12 cellular contexts compared by ENCODE assay signal in the genomic region with DNA sequence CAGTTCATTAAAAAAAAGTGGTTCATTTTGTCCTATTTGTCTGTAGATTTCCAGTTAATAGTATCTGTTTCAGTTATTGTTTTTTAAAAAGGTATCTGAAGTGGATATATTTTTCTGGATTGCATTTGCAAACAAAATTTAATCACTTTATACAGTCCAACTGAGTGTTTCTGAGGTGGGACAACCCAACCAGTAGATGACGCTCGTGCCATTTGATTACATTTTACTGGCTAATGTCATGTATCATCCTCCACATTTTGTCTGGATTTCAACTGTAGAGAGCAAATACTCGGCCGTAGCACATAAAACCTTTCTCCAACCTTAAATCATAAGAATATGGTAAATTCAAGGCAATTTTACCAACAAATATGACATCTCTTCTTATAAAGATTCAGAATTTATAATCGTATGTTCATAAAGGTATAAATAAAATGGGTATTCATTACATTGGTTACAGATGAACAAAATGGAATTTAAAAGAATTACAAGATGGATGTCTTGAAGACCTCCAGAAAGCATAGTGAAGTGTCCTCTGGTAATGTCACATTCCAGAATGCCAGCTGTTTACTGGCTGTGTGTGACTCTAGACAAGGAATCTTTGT.
A peak's percentile ranks its signal among the peaks of the same experiment; 100 is the strongest.
DNase-seq lines count a peak whose midpoint lies in the region; ATAC-seq, FAIRE-seq and TF ChIP-seq lines count a peak whose summit lies in the region.
"Had no signal": no experiment of that assay in that cellular context is flagged by ENCODE, and none has a peak within 500 bp of the region (broad histone marks: within the 10 kb centered on the region; RNA-seq: fewer than 3 reads in every experiment).

No MANE protein-coding gene starts in this region.

- peaks cover 3% of the 10 kb centered on the region for H3K9me3 Mint-ChIP-seq in activated CD8-positive, alpha-beta memory T cell treated with anti-CD3 and anti-CD28 coated beads, Interleukin-2, amount 10 ng/mL, durations not matched to agents 7 days and 5 days (ENCODE audit: low read depth)

- H3K4me3 Mint-ChIP-seq in activated CD8-positive, alpha-beta memory T cell treated with anti-CD3 and anti-CD28 coated beads, Interleukin-2, amount 10 ng/mL, durations not matched to agents 7 days and 5 days = no peak overlapping the region

- H2AFZ ChIP-seq in fibroblast of lung (ENCODE audit: low read length) = no peak overlapping the region

- no peaks in the 10 kb centered on the region for H3K36me3 ChIP-seq in BE2C
- H3K36me3 ChIP-seq in HAP-1 (replicated peaks) = no peaks in the 10 kb centered on the region
- H3K36me3 ChIP-seq in fibroblast of lung (ENCODE audit: control insufficient read depth, insufficient read depth, low read length) = no peaks in the 10 kb centered on the region
- H3K36me3 ChIP-seq in kidney (ENCODE audit: control insufficient read depth in 1 of 2, insufficient read depth in 2 of 2, low read length in 2 of 2) = no peaks in the 10 kb centered on the region

- no peaks in the 10 kb centered on the region for H3K36me3 Mint-ChIP-seq in activated CD8-positive, alpha-beta memory T cell treated with anti-CD3 and anti-CD28 coated beads, Interleukin-2, amount 10 ng/mL, durations not matched to agents 7 days and 5 days

- no peaks in the 10 kb centered on the region for H4K20me1 ChIP-seq in fibroblast of lung (ENCODE audit: control insufficient read depth, extremely low read depth, insufficient read depth, low read length)

- CTCF ChIA-PET in activated CD8-positive, alpha-beta memory T cell treated with anti-CD3 and anti-CD28 coated beads, Interleukin-2, amount 10 ng/mL, durations not matched to agents 7 days and 5 days (lab: Charles Lee) = no interaction called here

- no peak overlapping the region for H3K27ac Mint-ChIP-seq in activated CD8-positive, alpha-beta memory T cell treated with anti-CD3 and anti-CD28 coated beads, Interleukin-2, amount 10 ng/mL, durations not matched to agents 7 days and 5 days

- no peaks in the 10 kb centered on the region for H3K27me3 Mint-ChIP-seq in activated CD8-positive, alpha-beta memory T cell treated with anti-CD3 and anti-CD28 coated beads, Interleukin-2, amount 10 ng/mL, durations not matched to agents 7 days and 5 days

- no peaks in the 10 kb centered on the region for H3K4me1 Mint-ChIP-seq in activated CD8-positive, alpha-beta memory T cell treated with anti-CD3 and anti-CD28 coated beads, Interleukin-2, amount 10 ng/mL, durations not matched to agents 7 days and 5 days

- H3K9me3 ChIP-seq in BE2C (no peaks in the 10 kb centered on the region), HAP-1 (no peaks in the 10 kb centered on the region), fibroblast of lung (ENCODE audit: control insufficient read depth, insufficient read depth, low read depth, low read length) (no peaks in the 10 kb centered on the region), kidney (ENCODE audit: control insufficient read depth in 1 of 2, low read length in 2 of 2) (no peaks in the 10 kb centered on the region)

- TF ChIP-seq CTCF in BE2C (IDR thresholded peaks at IDR 0.05; ENCODE audit: low read depth, low read length) (peak; percentile 79), fibroblast of lung (conservative IDR thresholded peaks at IDR 0.05 in 1 of 2, IDR thresholded peaks at IDR 0.05 in 1 of 2; ENCODE audit: low read depth in 1 of 2, low read length in 2 of 2) (peak; percentile 33 to 44), kidney (IDR thresholded peaks at IDR 0.05; ENCODE audit: borderline replicate concordance, extremely low read depth, insufficient read depth) (no peak)

- intact Hi-C loops in kidney (cut with DNase I) = no loop called here

- H3K4me2 ChIP-seq in fibroblast of lung (ENCODE audit: extremely low read depth, insufficient read depth, low read length) = no peak overlapping the region

- H3K27me3 ChIP-seq in BE2C = peaks cover 5% of the 10 kb centered on the region
- H3K27me3 ChIP-seq in HAP-1 (ENCODE audit: low read depth) = no peaks in the 10 kb centered on the region
- no peaks in the 10 kb centered on the region for H3K27me3 ChIP-seq in fibroblast of lung (ENCODE audit: control insufficient read depth, insufficient read depth, low read length)

- H3K4me1 ChIP-seq in BE2C (no peaks in the 10 kb centered on the region; the same call in 1 of the 2 replicates), HAP-1 (no peaks in the 10 kb centered on the region), fibroblast of lung (ENCODE audit: control insufficient read depth, extremely low read depth, insufficient read depth, low read length) (no peaks in the 10 kb centered on the region), kidney (ENCODE audit: control insufficient read depth in 1 of 2, insufficient read depth in 1 of 2, low read depth in 1 of 2, low read length in 2 of 2) (no peaks in the 10 kb centered on the region)

- in situ Hi-C loops in HAP-1 (cut with MboI; ENCODE audit: low sequenced_read_pairs) = loop anchor here (25.0 kb wide), 2 partner anchors 350 to 600 kb away; no protein-coding TSS in a partner anchor

- DNase-seq in BE2C (peak; percentile 53), HAP-1 (ENCODE audit: low spot score in 2 of 2) (peak; percentile 58 to 65), OCI-M1 (lab: John Stamatoyannopoulos, UW) (peak; percentile 87), fibroblast of lung (ENCODE audit: low read depth in 2 of 2) (peak in 1 of 2 donors; percentile 28), kidney (no peak)
- no peak for DNase-seq in activated CD8-positive, alpha-beta memory T cell treated with anti-CD3 and anti-CD28 coated beads, Interleukin-2, amount 10 ng/mL, durations not matched to agents 7 days and 5 days
- DNase-seq in activated CD4-positive, alpha-beta T cell treated with anti-CD3 and anti-CD28 coated beads for 48 hours = no peak
- DNase-seq: right cardiac atrium; stimulated activated naive CD4-positive, alpha-beta T cell treated with Interleukin-2 at 50 U/mL for 16 hours had no signal

- H3K79me2 ChIP-seq in fibroblast of lung (ENCODE audit: control insufficient read depth, insufficient read depth, low read length) = no peaks in the 10 kb centered on the region

- no peak for FAIRE-seq in kidney (lab: Jason Lieb, UNC)
- FAIRE-seq: G401.6 had no signal

- H3K9ac ChIP-seq in fibroblast of lung (ENCODE audit: insufficient read depth, low read length) (no peak overlapping the region), kidney (ENCODE audit: low read length in 2 of 2) (no peak overlapping the region)

- H3K27ac ChIP-seq in fibroblast of lung (ENCODE audit: insufficient read depth, low read length) (no peak overlapping the region), kidney (ENCODE audit: low read depth in 2 of 2, low read length in 2 of 2) (no peak overlapping the region)
- H3K27ac ChIP-seq: coronary artery had no signal

- no peak for ATAC-seq in activated CD8-positive, alpha-beta memory T cell treated with anti-CD3 and anti-CD28 coated beads, Interleukin-2, amount 10 ng/mL, durations not matched to agents 7 days and 5 days
- ATAC-seq in GM21360 (IDR thresholded peaks at IDR 0.05; ENCODE audit: unreplicated experiment) = no peak
- ATAC-seq: right cardiac atrium had no signal

- H3K4me3 ChIP-seq in BE2C (ENCODE audit: low read depth, low read length) (no peak overlapping the region), HAP-1 (no peak overlapping the region), fibroblast of lung (replicated peaks in 1 of 4; ENCODE audit: control extremely low read depth in 1 of 4, insufficient read depth in 1 of 4, low read depth in 3 of 4, low read length in 4 of 4) (no peak overlapping the region), kidney (ENCODE audit: low read length in 2 of 2) (no peak overlapping the region)
- H3K4me3 ChIP-seq: coronary artery had no signal

Comparison
In these comparisons a context has a peak if more than half of its experiments do, and no peak if none do; other contexts are left out.
1. DNase-seq: peak in BE2C (single experiment), HAP-1 (2 of 2) and OCI-M1 (single experiment); none in activated CD8-positive, alpha-beta memory T cell treated with anti-CD3 and anti-CD28 coated beads, Interleukin-2, amount 10 ng/mL, durations not matched to agents 7 days and 5 days (single experiment), kidney (single experiment) and activated CD4-positive, alpha-beta T cell treated with anti-CD3 and anti-CD28 coated beads for 48 hours (single experiment).